ENCODE assay signal across 19 cellular contexts in genomic region chr18:6980363-6980762, GRCh38.
DNase-seq lines count a peak whose midpoint lies in the region; ATAC-seq, FAIRE-seq and TF ChIP-seq lines count a peak whose summit lies in the region.
"Had no signal": no experiment of that assay in that cellular context is flagged by ENCODE, and none has a peak within 500 bp of the region (broad histone marks: within the 10 kb centered on the region; RNA-seq: fewer than 3 reads in every experiment).

No MANE protein-coding gene starts in this region.

- FAIRE-seq in A549 (lab: Jason Lieb, UNC): no peak
- FAIRE-seq: G401.6, GM12891 had no signal

- no peaks in the 10 kb centered on the region for H3K4me1 ChIP-seq in A549
- no peaks in the 10 kb centered on the region for H3K4me1 ChIP-seq in RWPE2 (ENCODE audit: insufficient read depth, poor library complexity, severe bottlenecking)
- peaks cover 7 to 8% of the 10 kb centered on the region in 2 experiments for H3K4me1 ChIP-seq in trophoblast cell (ENCODE audit: control insufficient read depth in 1 of 2, insufficient read depth in 2 of 2, low read length in 2 of 2)

- no peak overlapping the region for H3K18ac ChIP-seq in trophoblast cell (ENCODE audit: low read length)

- DNase-seq in A549 (ENCODE audit: low read depth in 1 of 2, low spot score in 1 of 2) (peak in 1 of 2 experiments; percentile 2), RWPE2 (ENCODE audit: low spot score) (no peak), choroid plexus epithelial cell (ENCODE audit: low read depth) (peak; percentile 23), trophoblast cell (peak; percentile 43 to 97), GOT3 (lab: John Stamatoyannopoulos, UW) (no peak)
- no peak for DNase-seq in activated CD4-positive, alpha-beta T cell treated with anti-CD3 and anti-CD28 coated beads for 1 hour
- DNase-seq: 8988T; ACHN; C1 segment of cervical spinal cord; Calu3; CD4-positive, alpha-beta T cell; DMS79 treated with DMSO at 0.1 percent for 48 hours; EL; H9 had no signal

- CTCF ChIA-PET in A549 (lab: Yijun Ruan, JAX): interaction anchor here (1.0 kb wide), 1 partner anchor 12 kb away, joined by 4 read pairs; no protein-coding TSS in a partner anchor

- H2AFZ ChIP-seq in trophoblast cell (ENCODE audit: insufficient read depth, low read length, poor library complexity): no peak overlapping the region
- H2AFZ ChIP-seq: GM23338 had no signal

- no peak for TF ChIP-seq POLR2A in A549 (IDR thresholded peaks at IDR 0.05; ENCODE audit: low read length)

- no peak for TF ChIP-seq CTCF in A549 (IDR thresholded peaks at IDR 0.05)
- TF ChIP-seq CTCF in RWPE2 (IDR thresholded peaks at IDR 0.05; ENCODE audit: poor library complexity, severe bottlenecking): no peak
- TF ChIP-seq CTCF in choroid plexus epithelial cell (conservative IDR thresholded peaks at IDR 0.05; ENCODE audit: low read depth, low read length): no peak

- H2BK5ac ChIP-seq in trophoblast cell (ENCODE audit: low read depth, low read length, poor library complexity): no peak overlapping the region

- H3K9me3 ChIP-seq in A549: no peaks in the 10 kb centered on the region
- no peaks in the 10 kb centered on the region for H3K9me3 ChIP-seq in RWPE2 (ENCODE audit: severe bottlenecking)
- no peaks in the 10 kb centered on the region for H3K9me3 ChIP-seq in trophoblast cell (ENCODE audit: insufficient read depth, low read depth, low read length)

- no peak overlapping the region for H3K14ac ChIP-seq in trophoblast cell (ENCODE audit: low read length)

- H2BK120ac ChIP-seq in trophoblast cell (ENCODE audit: insufficient read depth, low read length, poor library complexity): no peak overlapping the region

- no peak for TF ChIP-seq RAD21 in A549 (conservative IDR thresholded peaks at IDR 0.05 in 1 of 2, IDR thresholded peaks at IDR 0.05 in 1 of 2)

- H2BK12ac ChIP-seq in trophoblast cell (ENCODE audit: low read length): no peak overlapping the region

- H3K36me3 ChIP-seq in RWPE2 (ENCODE audit: low read depth) (no peaks in the 10 kb centered on the region), trophoblast cell (ENCODE audit: control insufficient read depth in 1 of 2, insufficient read depth in 2 of 2, low read length in 2 of 2) (peaks cover 11 to 18% of the 10 kb centered on the region in 2 experiments)

- no peak for ATAC-seq in A549
- peak; percentile 61 for ATAC-seq in RWPE2 (ENCODE audit: low read depth)
- no peak for ATAC-seq in HG03460 (IDR thresholded peaks at IDR 0.05; ENCODE audit: unreplicated experiment)
- no peak for ATAC-seq in GM21367 (IDR thresholded peaks at IDR 0.05; ENCODE audit: unreplicated experiment)
- ATAC-seq: GM23338 had no signal

- H3K23ac ChIP-seq in trophoblast cell (ENCODE audit: low read length): no peak overlapping the region

- POLR2A ChIA-PET in A549 (lab: Yijun Ruan, JAX): no interaction called here

- H3K4me2 ChIP-seq in A549 (no peak overlapping the region), trophoblast cell (ENCODE audit: low read length) (no peak overlapping the region)
- H3K4me2 ChIP-seq: GM23338 had no signal

- H3K4ac ChIP-seq in trophoblast cell (ENCODE audit: low read depth, low read length): no peak overlapping the region

- H4K8ac ChIP-seq in trophoblast cell (ENCODE audit: low read depth, low read length): no peak overlapping the region

- H3K27me3 ChIP-seq in RWPE2 (ENCODE audit: insufficient read depth, poor library complexity, severe bottlenecking): no peaks in the 10 kb centered on the region
- H3K27me3 ChIP-seq in trophoblast cell (ENCODE audit: insufficient read depth, low read length): no peaks in the 10 kb centered on the region

- no peak for TF ChIP-seq EP300 in A549 (IDR thresholded peaks at IDR 0.05)

- H3K27ac ChIP-seq in A549 (no peak overlapping the region), RWPE2 (ENCODE audit: poor library complexity, severe bottlenecking) (no peak overlapping the region), trophoblast cell (ENCODE audit: low read depth, low read length) (peak overlapping the region; percentile 23)

- H4K12ac ChIP-seq in trophoblast cell (ENCODE audit: low read depth, low read length): no peak overlapping the region

- 3% methylated on average over 2 of the region's 2 CpGs for WGBS in A549 (ENCODE audit: missing lambda C conversion rate)
- no CpG with 5 or more reads among the region's 2 CpGs for WGBS in trophoblast cell (ENCODE audit: extremely low coverage, insufficient coverage, insufficient read length)

- H3K79me2 ChIP-seq in trophoblast cell (ENCODE audit: control insufficient read depth, insufficient read depth, low read length, poor library complexity): peaks cover 2% of the 10 kb centered on the region

- H3K79me1 ChIP-seq in trophoblast cell (ENCODE audit: low read length): peaks cover 16% of the 10 kb centered on the region

- H3K4me3 ChIP-seq in A549 (no peak overlapping the region), RWPE2 (ENCODE audit: severe bottlenecking) (no peak overlapping the region), choroid plexus epithelial cell (ENCODE audit: low read depth, low read length) (no peak overlapping the region), trophoblast cell (ENCODE audit: low read depth, low read length) (no peak overlapping the region)
- H3K4me3 ChIP-seq: GM23338 had no signal

- H4K91ac ChIP-seq in trophoblast cell (ENCODE audit: low read depth, low read length): no peak overlapping the region

- H3K9ac ChIP-seq in trophoblast cell (ENCODE audit: low read length): no peak overlapping the region

- no peak overlapping the region for H2AK5ac ChIP-seq in trophoblast cell (ENCODE audit: low read length)

TF ChIP-seq in A549, 52 proteins besides CTCF, POLR2A, EP300 and RAD21:
- TF ChIP-seq CEBPB (IDR thresholded peaks at IDR 0.05): 0 out of 4 replicates have a peak, but pooled peaks of 1 of the 2 experiments have one; percentile 21
- TF ChIP-seq REST (IDR thresholded peaks at IDR 0.05): no peak
- 0 out of 2 replicates have a peak, but pooled peaks have one; percentile 18 for TF ChIP-seq HES2 (IDR thresholded peaks at IDR 0.05)
- TF ChIP-seq ZSCAN20 (CRISPR knock-in tag; IDR thresholded peaks at IDR 0.05): no peak
TF ChIP-seq in A549: peak in this region for 2.

Comparison
In these comparisons a context has a peak if more than half of its experiments do, and no peak if none do; other contexts are left out.
1. DNase-seq: peak in choroid plexus epithelial cell (single experiment) and trophoblast cell (2 of 2); none in RWPE2 (single experiment), activated CD4-positive, alpha-beta T cell treated with anti-CD3 and anti-CD28 coated beads for 1 hour (single experiment) and GOT3 (single experiment).